ENCODE assay signal across 28 cellular contexts in the genomic region with DNA sequence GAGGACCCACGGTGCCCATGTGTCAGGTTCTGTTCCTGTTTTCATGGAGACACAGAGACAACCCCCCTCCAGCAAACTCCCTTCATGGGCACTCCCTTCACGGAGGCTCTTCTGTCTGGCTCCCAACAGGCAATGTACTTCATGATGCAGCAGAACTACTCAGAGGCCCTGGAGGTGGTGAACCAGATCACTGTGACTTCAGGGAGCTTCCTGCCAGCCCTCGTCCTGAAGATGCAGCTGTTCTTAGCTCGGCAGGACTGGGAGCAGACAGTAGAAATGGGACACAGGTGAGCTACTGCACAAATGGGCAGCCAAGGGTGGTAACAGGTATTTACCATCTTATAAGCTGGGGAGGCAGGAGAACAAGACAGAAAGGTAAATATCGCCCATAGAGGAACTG.
"Had no signal": no experiment of that assay in that cellular context is flagged by ENCODE, and none has a peak within 500 bp of the region (broad histone marks: within the 10 kb centered on the region; RNA-seq: fewer than 3 reads in every experiment).

No MANE protein-coding gene starts in this region.

- DNase-seq: activated CD4-positive, alpha-beta T cell treated with anti-CD3 and anti-CD28 coated beads for 1 hour; activated CD4-positive, alpha-beta T cell treated with anti-CD3 and anti-CD28 coated beads, Interleukin-2, amount 10 ng/mL, durations not matched to agents 7 days and 5 days; activated CD8-positive, alpha-beta T cell treated with anti-CD3 and anti-CD28 coated beads for 36 hours; activated effector memory CD4-positive, alpha-beta T cell treated with anti-CD3 and anti-CD28 coated beads, Interleukin-2, amount 50 U/mL, for 16 hours; activated naive CD4-positive, alpha-beta T cell treated with anti-CD3 and anti-CD28 coated beads for 36 hours; activated naive CD8-positive, alpha-beta T cell treated with anti-CD3 and anti-CD28 coated beads for 36 hours; aorta; body of pancreas; cerebellar nuclear complex; colonic mucosa; effector CD8-positive, alpha-beta T cell; erythroblast; gastrocnemius medialis; glutamatergic neuron; hippocampal formation; kidney; naive thymus-derived CD8-positive, alpha-beta T cell; right cardiac atrium; stimulated activated CD4-positive, alpha-beta T cell treated with anti-CD3 and anti-CD28 coated beads, Interleukin-2, amount 100 ng/mL, for 48 hours; stomach; T-helper 17 cell; T1000; thyroid gland; upper lobe of left lung had no signal

- H3K4me3 ChIP-seq: adrenal gland, body of pancreas, colonic mucosa, gastrocnemius medialis, stomach, thyroid gland, upper lobe of left lung, vagina had no signal

- H3K4me1 Mint-ChIP-seq: activated naive CD8-positive, alpha-beta T cell treated with anti-CD3 and anti-CD28 coated beads for 36 hours had no signal

- H3K27me3 ChIP-seq: adrenal gland, body of pancreas, colonic mucosa, gastrocnemius medialis, stomach, thyroid gland, upper lobe of left lung, vagina had no signal

- H3K27me3 Mint-ChIP-seq: activated CD8-positive, alpha-beta T cell treated with anti-CD3 and anti-CD28 coated beads for 36 hours; activated naive CD8-positive, alpha-beta T cell treated with anti-CD3 and anti-CD28 coated beads for 36 hours; naive thymus-derived CD8-positive, alpha-beta T cell; T-helper 17 cell had no signal

- H3K36me3 Mint-ChIP-seq: activated naive CD8-positive, alpha-beta T cell treated with anti-CD3 and anti-CD28 coated beads for 36 hours; naive thymus-derived CD8-positive, alpha-beta T cell had no signal

- H3K36me3 ChIP-seq: adrenal gland, colonic mucosa, gastrocnemius medialis had no signal

- H3K4me1 ChIP-seq: adrenal gland, body of pancreas, colonic mucosa, gastrocnemius medialis, stomach, thyroid gland, upper lobe of left lung, vagina had no signal

- ATAC-seq: activated CD8-positive, alpha-beta T cell treated with anti-CD3 and anti-CD28 coated beads for 36 hours; body of pancreas; gastrocnemius medialis; left colon; naive thymus-derived CD8-positive, alpha-beta T cell; right cardiac atrium; T-helper 17 cell had no signal

- H3K27ac ChIP-seq: adrenal gland, body of pancreas, colonic mucosa, gastrocnemius medialis, stomach, thyroid gland, upper lobe of left lung, vagina had no signal

- H3K9me3 Mint-ChIP-seq: activated CD4-positive, alpha-beta T cell treated with anti-CD3 and anti-CD28 coated beads, Interleukin-2, amount 10 ng/mL, durations not matched to agents 7 days and 5 days; activated CD8-positive, alpha-beta T cell treated with anti-CD3 and anti-CD28 coated beads for 36 hours; activated naive CD4-positive, alpha-beta T cell treated with anti-CD3 and anti-CD28 coated beads for 36 hours; activated naive CD8-positive, alpha-beta T cell treated with anti-CD3 and anti-CD28 coated beads for 36 hours; activated T-helper 1 cell treated with anti-CD3 and anti-CD28 coated beads, Interleukin-12 subunit alpha, Interleukin-12 subunit beta, Interleukin-2, Interleukin-4 antibody, amounts not matched to agents 30 ng/mL and 10 ng/mL and 1 ng/mL, durations not matched to agents 14 hours and 24 hours and 36 hours; naive thymus-derived CD8-positive, alpha-beta T cell had no signal

- H3K4me3 Mint-ChIP-seq: activated CD4-positive, alpha-beta T cell treated with anti-CD3 and anti-CD28 coated beads, Interleukin-2, amount 10 ng/mL, durations not matched to agents 7 days and 5 days; activated CD8-positive, alpha-beta T cell treated with anti-CD3 and anti-CD28 coated beads for 36 hours; activated naive CD4-positive, alpha-beta T cell treated with anti-CD3 and anti-CD28 coated beads for 36 hours; activated naive CD8-positive, alpha-beta T cell treated with anti-CD3 and anti-CD28 coated beads for 36 hours; activated T-helper 1 cell treated with anti-CD3 and anti-CD28 coated beads, Interleukin-12 subunit alpha, Interleukin-12 subunit beta, Interleukin-2, Interleukin-4 antibody, amounts not matched to agents 30 ng/mL and 10 ng/mL and 1 ng/mL, durations not matched to agents 14 hours and 24 hours and 36 hours; naive thymus-derived CD8-positive, alpha-beta T cell; T-helper 17 cell had no signal

- H3K9me3 ChIP-seq: adrenal gland, body of pancreas, colonic mucosa, gastrocnemius medialis, stomach, thyroid gland, upper lobe of left lung, vagina had no signal

- H3K27ac Mint-ChIP-seq: activated CD4-positive, alpha-beta T cell treated with anti-CD3 and anti-CD28 coated beads, Interleukin-2, amount 10 ng/mL, durations not matched to agents 7 days and 5 days; activated CD8-positive, alpha-beta T cell treated with anti-CD3 and anti-CD28 coated beads for 36 hours; activated naive CD4-positive, alpha-beta T cell treated with anti-CD3 and anti-CD28 coated beads for 36 hours; activated naive CD8-positive, alpha-beta T cell treated with anti-CD3 and anti-CD28 coated beads for 36 hours; activated T-helper 1 cell treated with anti-CD3 and anti-CD28 coated beads, Interleukin-12 subunit alpha, Interleukin-12 subunit beta, Interleukin-2, Interleukin-4 antibody, amounts not matched to agents 30 ng/mL and 10 ng/mL and 1 ng/mL, durations not matched to agents 14 hours and 24 hours and 36 hours; T-helper 17 cell had no signal
